2 cellular contexts compared by ENCODE assay signal in the genomic region with DNA sequence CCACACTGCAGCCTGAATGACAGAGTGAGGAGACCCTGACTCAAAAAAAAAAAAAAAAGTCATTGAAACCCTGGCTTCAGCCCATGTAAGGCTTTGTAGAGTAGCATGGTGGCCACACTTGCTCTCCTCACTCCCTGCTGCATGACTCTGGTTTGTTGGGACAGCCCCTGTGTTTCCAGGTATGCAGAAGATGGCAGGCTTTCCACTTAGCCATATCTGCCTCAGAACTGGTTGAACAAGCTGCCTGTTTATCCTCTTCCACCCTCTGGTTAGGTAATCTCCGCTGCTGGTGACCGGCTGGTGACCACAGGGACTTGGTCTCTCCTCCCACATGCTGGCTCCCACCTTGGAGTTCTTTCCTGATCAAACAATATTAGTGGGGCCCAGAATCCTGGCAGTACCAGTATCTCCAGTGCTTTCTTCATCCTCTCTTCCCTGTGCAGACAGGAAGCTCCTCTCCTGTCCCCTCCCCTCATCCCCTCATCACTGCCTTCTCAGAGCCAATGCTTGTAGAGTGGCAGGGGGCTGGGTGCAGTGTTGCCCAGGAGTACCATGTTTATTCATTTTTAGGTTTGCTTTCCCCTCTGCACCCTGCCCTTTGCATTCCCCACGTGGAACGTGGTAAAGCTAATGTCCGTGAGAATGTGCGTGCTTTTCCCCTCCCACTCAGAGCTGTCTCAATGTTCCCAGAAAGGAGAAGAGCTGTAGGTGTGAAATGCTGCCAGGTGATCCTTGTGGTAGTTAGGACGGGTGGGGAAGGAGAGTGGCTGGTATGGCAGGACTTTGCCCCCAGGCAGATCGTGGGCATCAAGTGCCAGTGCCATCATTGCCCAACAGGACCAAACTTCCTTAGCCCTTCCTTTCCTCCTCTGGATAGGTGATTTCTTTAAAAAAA.
TF ChIP-seq lines count a peak whose summit lies in the region.

No MANE protein-coding gene starts in this region.

TF ChIP-seq in HepG2, 621 proteins besides CTCF, POLR2A, EP300 and RAD21:
- no peak for TF ChIP-seq NR2F6 (IDR thresholded peaks at IDR 0.05)
- TF ChIP-seq NR2F6 (CRISPR knock-in tag; IDR thresholded peaks at IDR 0.05) = no peak
- TF ChIP-seq ZNF572 (CRISPR knock-in tag; IDR thresholded peaks at IDR 0.05) = no peak
- TF ChIP-seq, protein P1, sequence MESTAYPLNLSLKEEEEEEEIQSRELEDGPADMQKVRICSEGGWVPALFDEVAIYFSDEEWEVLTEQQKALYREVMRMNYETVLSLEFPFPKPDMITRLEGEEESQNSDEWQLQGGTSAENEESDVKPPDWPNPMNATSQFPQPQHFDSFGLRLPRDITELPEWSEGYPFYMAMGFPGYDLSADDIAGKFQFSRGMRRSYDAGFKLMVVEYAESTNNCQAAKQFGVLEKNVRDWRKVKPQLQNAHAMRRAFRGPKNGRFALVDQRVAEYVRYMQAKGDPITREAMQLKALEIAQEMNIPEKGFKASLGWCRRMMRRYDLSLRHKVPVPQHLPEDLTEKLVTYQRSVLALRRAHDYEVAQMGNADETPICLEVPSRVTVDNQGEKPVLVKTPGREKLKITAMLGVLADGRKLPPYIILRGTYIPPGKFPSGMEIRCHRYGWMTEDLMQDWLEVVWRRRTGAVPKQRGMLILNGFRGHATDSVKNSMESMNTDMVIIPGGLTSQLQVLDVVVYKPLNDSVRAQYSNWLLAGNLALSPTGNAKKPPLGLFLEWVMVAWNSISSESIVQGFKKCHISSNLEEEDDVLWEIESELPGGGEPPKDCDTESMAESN (CRISPR knock-in tag; conservative IDR thresholded peaks at IDR 0.05) = no peak

TF ChIP-seq in WTC11, 78 proteins besides CTCF, POLR2A, EP300 and RAD21:
- TF ChIP-seq, protein P2, sequence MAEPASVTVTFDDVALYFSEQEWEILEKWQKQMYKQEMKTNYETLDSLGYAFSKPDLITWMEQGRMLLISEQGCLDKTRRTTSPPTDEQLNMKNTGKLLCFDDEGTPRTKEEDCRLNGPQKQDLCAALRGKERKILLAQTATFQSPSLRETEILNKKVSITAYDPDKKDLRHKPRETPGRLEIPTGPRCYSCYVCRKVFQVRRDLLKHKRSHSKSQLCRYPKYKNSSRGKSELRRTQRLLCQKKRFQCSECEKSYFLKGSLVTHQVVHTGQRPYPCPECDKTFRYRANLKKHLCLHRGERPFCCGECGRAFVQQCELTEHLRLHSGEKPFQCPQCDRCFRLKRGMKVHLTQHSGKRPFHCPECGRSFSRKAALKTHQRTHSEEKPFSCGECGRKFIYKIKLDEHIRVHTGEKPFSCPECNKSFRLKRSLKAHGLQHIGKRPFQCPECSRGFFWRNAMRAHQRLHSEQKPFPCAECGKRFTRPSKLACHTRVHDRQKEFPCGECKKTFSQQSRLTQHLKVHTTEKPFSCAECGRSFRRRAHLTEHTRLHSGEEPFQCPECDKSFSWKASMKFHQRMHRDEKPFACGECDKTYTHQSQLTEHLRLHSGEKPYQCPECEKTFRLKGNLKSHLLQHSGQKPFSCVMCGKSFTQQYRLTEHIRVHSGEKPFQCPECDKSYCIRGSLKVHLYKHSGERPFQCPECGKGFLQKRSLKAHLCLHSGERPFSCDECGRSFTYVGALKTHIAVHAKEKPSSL (CRISPR knock-in tag; conservative IDR thresholded peaks at IDR 0.05) = no peak
- no peak for TF ChIP-seq FOXP1 (CRISPR knock-in tag; IDR thresholded peaks at IDR 0.05; ENCODE audit: borderline replicate concordance)
TF ChIP-seq in WTC11: peak in this region for 0.
